Comparison of ENCODE assay signal across 14 cellular contexts in genomic region chr3:97778152-97778551, GRCh38. TPM values are rescaled to one million over a fixed set of nuclear protein-coding genes. Genes with fewer than 3 reads are reported as not detected.
DNase-seq lines count a peak whose midpoint lies in the region; ATAC-seq and TF ChIP-seq lines count a peak whose summit lies in the region.
"Had no signal": no experiment of that assay in that cellular context is flagged by ENCODE, and none has a peak within 500 bp of the region (broad histone marks: within the 10 kb centered on the region; RNA-seq: fewer than 3 reads in every experiment).

No MANE protein-coding gene starts in this region.

- in situ Hi-C loops in IMR-90 (cut with MboI; ENCODE audit: low sequenced_read_pairs) = loop anchor here (25.0 kb wide), 1 partner anchor 559 kb away; no protein-coding TSS in a partner anchor

- POLR2A ChIA-PET in IMR-90 (lab: Charles Lee; ENCODE audit: unreplicated experiment) = interaction anchor here (0.6 kb wide), 1 partner anchor 14 kb away, joined by 4 read pairs; the partner anchor contains the start of gene ARL6

- no peaks in the 10 kb centered on the region for H4K20me1 ChIP-seq in IMR-90 (ENCODE audit: insufficient read depth, low read length)

- dilution Hi-C loops in IMR-90 (cut with HindIII; ENCODE audit: low sequenced_read_pairs, unreplicated experiment) = no loop called here

- peaks cover 28% of the 10 kb centered on the region for H3K4me1 Mint-ChIP-seq in endothelial cell (ENCODE audit: unreplicated experiment)
- H3K4me1 Mint-ChIP-seq: B cell had no signal

- no peaks in the 10 kb centered on the region for H3K9me3 Mint-ChIP-seq in endothelial cell (ENCODE audit: unreplicated experiment)
- H3K9me3 Mint-ChIP-seq: CD4-positive, alpha-beta T cell had no signal

- no peak overlapping the region for H3K27ac ChIP-seq in IMR-90 (ENCODE audit: insufficient read depth, low read length)
- peak overlapping the region; percentile 22 for H3K27ac ChIP-seq in lower lobe of right lung
- peak overlapping the region; percentile 11 for H3K27ac ChIP-seq in parathyroid adenoma
- H3K27ac ChIP-seq in effector memory CD4-positive, alpha-beta T cell (ENCODE audit: insufficient read depth, low read length, poor library complexity, severe bottlenecking) = no peak overlapping the region

- intact Hi-C loops in IMR-90 (cut with micrococcal nuclease) (no loop called here), lower lobe of right lung (cut with DNase I) (no loop called here)

- no peaks in the 10 kb centered on the region for H3K27me3 ChIP-seq in IMR-90 (ENCODE audit: control insufficient read depth, insufficient read depth, low read length)
- no peaks in the 10 kb centered on the region for H3K27me3 ChIP-seq in lower lobe of right lung (ENCODE audit: low read depth)
- H3K27me3 ChIP-seq in parathyroid adenoma (ENCODE audit: control insufficient read depth, insufficient read depth, low read length) = no peaks in the 10 kb centered on the region
- H3K27me3 ChIP-seq in effector memory CD4-positive, alpha-beta T cell (replicated peaks; ENCODE audit: control insufficient read depth, insufficient read depth, low read length, poor library complexity, severe bottlenecking) = no peaks in the 10 kb centered on the region

- no peak overlapping the region for H3K4ac ChIP-seq in IMR-90 (ENCODE audit: low read depth, low read length)

- no peak for TF ChIP-seq POLR2A in IMR-90 (IDR thresholded peaks at IDR 0.05; ENCODE audit: low read depth, low read length)

- ATAC-seq in IMR-90 (ENCODE audit: low read depth) = peak; percentile 51; the same call in 1 of the 2 replicates
- ATAC-seq in lower lobe of right lung = no peak
- ATAC-seq in GM19023 (IDR thresholded peaks at IDR 0.05; ENCODE audit: unreplicated experiment) = no peak
- ATAC-seq: GM12878 had no signal

- peak overlapping the region; percentile 64 for H3K4me3 Mint-ChIP-seq in endothelial cell (ENCODE audit: unreplicated experiment)
- H3K4me3 Mint-ChIP-seq: B cell; CD4-positive, alpha-beta T cell had no signal

- H3K36me3 Mint-ChIP-seq in endothelial cell (ENCODE audit: low read depth, unreplicated experiment) = peaks cover 12% of the 10 kb centered on the region

- no TSS peak for BruUV-seq in IMR-90 (replicated peaks; lab: Mats Ljungman, UMichigan)

- DNase-seq in IMR-90 (no peak), endothelial cell (ENCODE audit: low spot score) (no peak), lower lobe of right lung (no peak), activated gamma-delta T cell (lab: John Stamatoyannopoulos, UW) (no peak), NCI-H748 (lab: John Stamatoyannopoulos, UW; ENCODE audit: unreplicated experiment) (no peak)
- DNase-seq in effector memory CD4-positive, alpha-beta T cell = no peak
- DNase-seq: C1 segment of cervical spinal cord; CD4-positive, alpha-beta T cell; DMS79 had no signal

- no peak overlapping the region for H2BK120ac ChIP-seq in IMR-90 (ENCODE audit: low read depth, low read length)

- no peak overlapping the region for H3K9ac ChIP-seq in IMR-90 (ENCODE audit: low read depth, low read length)
- no peak overlapping the region for H3K9ac ChIP-seq in parathyroid adenoma

- H4K5ac ChIP-seq in IMR-90 (ENCODE audit: low read depth, low read length) = no peak overlapping the region

- H2BK20ac ChIP-seq in IMR-90 (ENCODE audit: low read depth, low read length) = no peak overlapping the region

- TF ChIP-seq CTCF in IMR-90 (conservative IDR thresholded peaks at IDR 0.05; ENCODE audit: low read depth, low read length) = no peak
- no peak for TF ChIP-seq CTCF in endothelial cell (IDR thresholded peaks at IDR 0.05; ENCODE audit: unreplicated experiment)
- no peak for TF ChIP-seq CTCF in lower lobe of right lung (IDR thresholded peaks at IDR 0.05)
- TF ChIP-seq CTCF in parathyroid adenoma (IDR thresholded peaks at IDR 0.05) = no peak

- H2AK9ac ChIP-seq in IMR-90 (replicated peaks; ENCODE audit: low read depth, low read length, poor library complexity) = no peak overlapping the region

- H3K18ac ChIP-seq in IMR-90 (ENCODE audit: low read depth, low read length) = no peak overlapping the region

- no peak for TF ChIP-seq RAD21 in IMR-90 (IDR thresholded peaks at IDR 0.05; ENCODE audit: low read length)

- H3K4me2 ChIP-seq in IMR-90 (ENCODE audit: low read depth, low read length) (no peak overlapping the region), parathyroid adenoma (ENCODE audit: low read length) (peak overlapping the region; percentile 18)

- H3K36me3 ChIP-seq in IMR-90 (ENCODE audit: control insufficient read depth, insufficient read depth, low read length) (no peaks in the 10 kb centered on the region), lower lobe of right lung (no peaks in the 10 kb centered on the region), parathyroid adenoma (ENCODE audit: control insufficient read depth, insufficient read depth, low read length) (no peaks in the 10 kb centered on the region)
- no peaks in the 10 kb centered on the region for H3K36me3 ChIP-seq in effector memory CD4-positive, alpha-beta T cell (ENCODE audit: control insufficient read depth, insufficient read depth, low read length)
- H3K36me3 ChIP-seq: HAP-1 had no signal

- no peaks in the 10 kb centered on the region for H3K4me1 ChIP-seq in IMR-90 (ENCODE audit: control insufficient read depth, insufficient read depth, low read length)
- peaks cover 13% of the 10 kb centered on the region for H3K4me1 ChIP-seq in lower lobe of right lung
- H3K4me1 ChIP-seq in parathyroid adenoma = no peaks in the 10 kb centered on the region
- no peaks in the 10 kb centered on the region for H3K4me1 ChIP-seq in effector memory CD4-positive, alpha-beta T cell (ENCODE audit: control insufficient read depth, insufficient read depth, low read length, poor library complexity, severe bottlenecking)
- H3K4me1 ChIP-seq: HAP-1 had no signal

- no peaks in the 10 kb centered on the region for H3K9me1 ChIP-seq in IMR-90 (ENCODE audit: insufficient read depth, low read length)

- H2AK5ac ChIP-seq in IMR-90 (ENCODE audit: low read depth, low read length) = no peak overlapping the region

- H3K27me3 Mint-ChIP-seq in endothelial cell (ENCODE audit: unreplicated experiment) = no peaks in the 10 kb centered on the region
- H3K27me3 Mint-ChIP-seq: B cell; CD4-positive, alpha-beta T cell had no signal

- no peaks in the 10 kb centered on the region for H3K79me1 ChIP-seq in IMR-90 (ENCODE audit: low read depth in 1 of 2, low read length in 2 of 2)

- peaks cover 1% of the 10 kb centered on the region for H3K79me2 ChIP-seq in parathyroid adenoma

- H3K4me3 ChIP-seq in IMR-90 (ENCODE audit: insufficient read depth, low read depth, low read length) (no peak overlapping the region), lower lobe of right lung (no peak overlapping the region), parathyroid adenoma (ENCODE audit: low read depth, low read length) (no peak overlapping the region)
- no peak overlapping the region for H3K4me3 ChIP-seq in effector memory CD4-positive, alpha-beta T cell (ENCODE audit: insufficient read depth, low read depth, low read length, poor library complexity, severe bottlenecking)
- H3K4me3 ChIP-seq: GM12878, HAP-1 had no signal

- no peak overlapping the region for H3K23ac ChIP-seq in IMR-90 (ENCODE audit: low read depth, low read length)

- H3K9me3 ChIP-seq in IMR-90 (ENCODE audit: control insufficient read depth, insufficient read depth, low read length) = no peaks in the 10 kb centered on the region
- H3K9me3 ChIP-seq in lower lobe of right lung = no peaks in the 10 kb centered on the region
- H3K9me3 ChIP-seq in parathyroid adenoma (ENCODE audit: control insufficient read depth, low read length) = no peaks in the 10 kb centered on the region
- H3K9me3 ChIP-seq in effector memory CD4-positive, alpha-beta T cell (ENCODE audit: control insufficient read depth, low read length) = no peaks in the 10 kb centered on the region
- H3K9me3 ChIP-seq: HAP-1 had no signal

- no peak overlapping the region for H4K8ac ChIP-seq in IMR-90 (ENCODE audit: low read depth in 2 of 2, low read length in 2 of 2)

- H2BK15ac ChIP-seq in IMR-90 (ENCODE audit: low read depth, low read length) = no peak overlapping the region

- no peak overlapping the region for H2BK5ac ChIP-seq in IMR-90 (ENCODE audit: low read depth, low read length, poor library complexity, severe bottlenecking)

- no peak overlapping the region for H3K56ac ChIP-seq in IMR-90 (ENCODE audit: extremely low read depth, insufficient read depth, low read length)

- peak overlapping the region; percentile 89 for H3K27ac Mint-ChIP-seq in endothelial cell (ENCODE audit: unreplicated experiment)
- H3K27ac Mint-ChIP-seq: B cell; CD4-positive, alpha-beta T cell had no signal

- CTCF ChIA-PET in IMR-90 (lab: Yijun Ruan, JAX) = interaction anchor here (0.9 kb wide), 1 partner anchor 245 kb away, joined by 3 read pairs; no protein-coding TSS in a partner anchor

- no peak overlapping the region for H3K14ac ChIP-seq in IMR-90 (replicated peaks; ENCODE audit: low read depth, low read length)

- H4K91ac ChIP-seq in IMR-90 (ENCODE audit: insufficient read depth, low read depth, low read length) = no peak overlapping the region

- H2AFZ ChIP-seq in IMR-90 (replicated peaks; ENCODE audit: low read length, poor library complexity) = no peak overlapping the region
- no peak overlapping the region for H2AFZ ChIP-seq in parathyroid adenoma

TF ChIP-seq in IMR-90, 13 proteins besides CTCF, POLR2A, EP300 and RAD21 (continues in another document):
- TF ChIP-seq CHD1 (IDR thresholded peaks at IDR 0.05; ENCODE audit: low read depth, low read length) = no peak
- no peak for TF ChIP-seq MAFK (IDR thresholded peaks at IDR 0.05; ENCODE audit: low read depth, low read length)
- no peak for TF ChIP-seq CEBPB (IDR thresholded peaks at IDR 0.05; ENCODE audit: low read depth, low read length)
- no peak for TF ChIP-seq RCOR1 (IDR thresholded peaks at IDR 0.05; ENCODE audit: insufficient replicate concordance, low read length)
- no peak for TF ChIP-seq RFX5 (IDR thresholded peaks at IDR 0.05; ENCODE audit: low read depth, low read length)
- no peak for TF ChIP-seq BHLHE40 (IDR thresholded peaks at IDR 0.05; ENCODE audit: low read depth, low read length)

RNA-seq across cellular contexts. Expression of gene ARL6, which starts 13.6 kb away (rescaled TPM):
- total RNA-seq in IMR-90 (2012; rRNA removed) (3.4 and 11.7 TPM in 2 replicates), endothelial cell (ENCODE audit: unreplicated experiment) (8.5 TPM), lower lobe of right lung (14.0 TPM)
- polyA plus RNA-seq in IMR-90 (2012; rRNA removed) = 2.1 and 3.1 TPM in 2 replicates
- 1.2 and 1.5 TPM in 2 replicates for polyA plus RNA-seq in IMR-90 (2012; cell fraction: cytosol; rRNA removed)
- polyA plus RNA-seq in IMR-90 (2012; cell fraction: nucleus; rRNA removed; ENCODE audit: low replicate concordance) = 0.88 and 1.9 TPM in 2 replicates

RNA-seq across cellular contexts. Expression of gene CRYBG3, which starts 43.7 kb away (rescaled TPM):
- total RNA-seq in IMR-90 (2012; rRNA removed) (23.9 and 26.2 TPM in 2 replicates), endothelial cell (ENCODE audit: unreplicated experiment) (18.5 TPM), lower lobe of right lung (30.1 TPM)
- 4.2 and 4.9 TPM in 2 replicates for polyA plus RNA-seq in IMR-90 (2012; rRNA removed)
- polyA plus RNA-seq in IMR-90 (2012; cell fraction: cytosol; rRNA removed) = 0.94 and 0.95 TPM in 2 replicates
- polyA plus RNA-seq in IMR-90 (2012; cell fraction: nucleus; rRNA removed; ENCODE audit: low replicate concordance) = 2.0 and 15.2 TPM in 2 replicates

Comparison
In these comparisons a context has a peak if more than half of its experiments do, and no peak if none do; other contexts are left out.
1. H3K27ac ChIP-seq: peak in lower lobe of right lung (single experiment) and parathyroid adenoma (single experiment); none in IMR-90 (single experiment) and effector memory CD4-positive, alpha-beta T cell (single experiment).